11 cellular contexts compared by ENCODE assay signal in genomic region chr19:7923295-7924191, GRCh38. TPM values are rescaled to one million over a fixed set of nuclear protein-coding genes. Genes with fewer than 3 reads are reported as not detected.
DNase-seq lines count a peak whose midpoint lies in the region; ATAC-seq and TF ChIP-seq lines count a peak whose summit lies in the region.
"Had no signal": no experiment of that assay in that cellular context is flagged by ENCODE, and none has a peak within 500 bp of the region (broad histone marks: within the 10 kb centered on the region; RNA-seq: fewer than 3 reads in every experiment).

No MANE protein-coding gene starts in this region.

- H3K9me3 Mint-ChIP-seq in Calu3 (ENCODE audit: low read depth, unreplicated experiment) (no peaks in the 10 kb centered on the region), brain (no peaks in the 10 kb centered on the region)
- H3K9me3 Mint-ChIP-seq: immature natural killer cell had no signal

- H3K27ac Mint-ChIP-seq in Calu3 (ENCODE audit: unreplicated experiment) (no peak overlapping the region), brain (peak overlapping the region in 3 of 5 experiments; percentile 20 to 66 (median 64))

- no peaks in the 10 kb centered on the region for H3K27me3 Mint-ChIP-seq in Calu3 (ENCODE audit: unreplicated experiment)
- peaks cover 18% of the 10 kb centered on the region for H3K27me3 Mint-ChIP-seq in brain

- H3K4me3 Mint-ChIP-seq in Calu3 (ENCODE audit: low read depth, unreplicated experiment) (peak overlapping the region; percentile 5), brain (peak overlapping the region; percentile 43 to 68 (median 55))

- BruUV-seq in Calu3 (replicated peaks; lab: Mats Ljungman, UMichigan), result no TSS peak

- CTCF ChIA-PET in Calu3 (lab: Charles Lee), result interaction anchor here (0.7 kb wide), 1 partner anchor 591 kb away, joined by 4 read pairs; no protein-coding TSS in a partner anchor

- H3K4me1 Mint-ChIP-seq in Calu3 (ENCODE audit: low read depth, unreplicated experiment), result peaks cover 9% of the 10 kb centered on the region
- H3K4me1 Mint-ChIP-seq in brain, result peaks cover 51% of the 10 kb centered on the region

- DNase-seq in Calu3 (no peak), nucleus accumbens (lab: John Stamatoyannopoulos, UW) (peak in 36 of 56 donors; percentile 5 to 84 (median 44)), RPMI8226 (no peak)
- DNase-seq: COR-L47; immature natural killer cell; OCI-M1; stimulated activated CD4-positive, alpha-beta T cell treated with anti-CD3 and anti-CD28 coated beads, Interleukin-2, amount 100 ng/mL, for 24 hours; T-helper 9 cell had no signal

- TF ChIP-seq CTCF in Calu3 (IDR thresholded peaks at IDR 0.05; ENCODE audit: unreplicated experiment), result no peak
- no peak for TF ChIP-seq CTCF in brain (conservative IDR thresholded peaks at IDR 0.05)

- no peak for ATAC-seq in GM21447 (IDR thresholded peaks at IDR 0.05; ENCODE audit: unreplicated experiment)
- no peak for ATAC-seq in HG03196 (IDR thresholded peaks at IDR 0.05; ENCODE audit: unreplicated experiment)

- H3K36me3 Mint-ChIP-seq in Calu3 (ENCODE audit: insufficient read depth, unreplicated experiment) (peaks cover 47% of the 10 kb centered on the region), brain (no peaks in the 10 kb centered on the region)
- H3K36me3 Mint-ChIP-seq: immature natural killer cell had no signal

- intact Hi-C loops in Calu3 (cut with micrococcal nuclease; ENCODE audit: unreplicated experiment), result no loop called here

RNA-seq across cellular contexts. Expression of gene CTXN1, which starts 2.4 kb away (rescaled TPM):
- 12.0 and 12.2 TPM in 2 replicates for total RNA-seq in Calu3 (2022)
- polyA plus RNA-seq in brain (ENCODE audit: insufficient read depth, low read depth, low replicate concordance), result 260 TPM
- polyA plus RNA-seq: immature natural killer cell had no signal

RNA-seq across cellular contexts. Expression of gene SNAPC2, which starts 3.4 kb away (rescaled TPM):
- 12.1 and 16.4 TPM in 2 replicates for total RNA-seq in Calu3 (2022)
- 56.5 TPM for polyA plus RNA-seq in brain (ENCODE audit: insufficient read depth, low read depth, low replicate concordance)

RNA-seq across cellular contexts. Expression of gene TGFBR3L, which starts 8.9 kb away (rescaled TPM):
- total RNA-seq in Calu3 (2022), result 0.94 and 1.6 TPM in 2 replicates
- polyA plus RNA-seq in brain (ENCODE audit: insufficient read depth, low read depth, low replicate concordance), result 13.6 TPM

RNA-seq across cellular contexts. Expression of gene MAP2K7, which starts 19.9 kb away (rescaled TPM):
- 27.0 and 28.0 TPM in 2 replicates for total RNA-seq in Calu3 (2022)
- 76.0 TPM for polyA plus RNA-seq in brain (ENCODE audit: insufficient read depth, low read depth, low replicate concordance)

RNA-seq across cellular contexts. Expression of gene TIMM44, which starts 19.9 kb away (rescaled TPM):
- 55.0 and 57.8 TPM in 2 replicates for total RNA-seq in Calu3 (2022)
- polyA plus RNA-seq in brain (ENCODE audit: insufficient read depth, low read depth, low replicate concordance), result 51.2 TPM

Comparison
In these comparisons a context has a peak if more than half of its experiments do, and no peak if none do; other contexts are left out.
1. DNase-seq: peak in nucleus accumbens (36 of 56); none in Calu3 (single experiment) and RPMI8226 (single experiment).